Comparison of ENCODE assay signal across 1 cellular context in the genomic region with DNA sequence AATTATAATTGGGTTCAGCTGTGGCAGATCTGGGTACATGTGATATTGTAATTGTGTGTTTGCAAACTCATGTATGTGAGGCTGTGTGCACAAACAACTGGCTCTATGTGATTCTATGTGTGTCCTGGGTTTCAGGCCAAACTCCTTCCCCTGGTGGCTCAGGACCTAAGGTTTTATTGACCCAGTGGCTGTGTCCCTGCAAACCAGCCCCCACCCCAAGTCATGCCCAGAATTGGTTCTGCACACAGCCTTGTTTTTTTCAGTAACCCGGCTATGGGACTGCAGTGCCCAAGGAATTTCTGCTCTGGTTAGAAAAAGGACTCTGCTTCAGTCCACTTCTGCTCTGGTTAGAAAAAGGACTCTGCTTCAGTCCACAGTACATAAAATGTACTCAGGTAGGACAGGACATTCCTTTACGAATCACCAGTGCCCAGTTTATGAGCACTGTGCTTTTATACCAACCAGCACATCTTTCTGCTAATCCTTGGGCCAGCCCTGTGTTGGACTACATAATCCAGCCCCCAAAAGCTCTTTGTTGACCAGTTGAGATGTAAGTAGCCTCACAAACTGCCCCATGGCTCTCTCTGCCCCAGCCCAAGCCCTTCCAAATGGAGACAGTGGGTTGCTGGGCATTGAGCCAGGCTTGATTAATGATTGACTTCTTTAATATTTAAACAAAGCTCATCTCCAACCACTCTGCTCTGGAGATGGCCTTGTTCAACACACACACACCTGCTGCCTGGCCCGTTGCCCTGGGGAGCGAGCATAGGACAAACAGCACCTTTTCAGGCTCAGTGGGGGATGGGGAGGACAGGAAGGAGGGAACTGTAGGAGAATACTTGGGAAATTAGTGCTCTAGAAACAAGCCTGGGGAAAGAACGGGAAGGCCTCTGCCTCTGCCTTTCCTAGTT.
TF ChIP-seq lines count a peak whose summit lies in the region.

No MANE protein-coding gene starts in this region.

TF ChIP-seq in SK-N-SH treated with all-trans-retinoic acid at 6 μM for 48 hours, 23 proteins besides CTCF, POLR2A, EP300 and RAD21 (continued from another document):
- no peak for TF ChIP-seq CSRNP3 (CRISPR knock-in tag; IDR thresholded peaks at IDR 0.05)
- TF ChIP-seq CSDC2 (CRISPR knock-in tag; IDR thresholded peaks at IDR 0.05) = no peak
- TF ChIP-seq ZNF565 (CRISPR knock-in tag; conservative IDR thresholded peaks at IDR 0.05; ENCODE audit: low read depth) = no peak
- TF ChIP-seq TOX (CRISPR knock-in tag; IDR thresholded peaks at IDR 0.05; ENCODE audit: borderline replicate concordance) = no peak
- no peak for TF ChIP-seq ZFP30 (CRISPR knock-in tag; IDR thresholded peaks at IDR 0.05)
- TF ChIP-seq ESRRG (CRISPR knock-in tag; IDR thresholded peaks at IDR 0.05) = no peak
- TF ChIP-seq ZNF8 (CRISPR knock-in tag; IDR thresholded peaks at IDR 0.05) = no peak
- no peak for TF ChIP-seq ZNF70 (CRISPR knock-in tag; IDR thresholded peaks at IDR 0.05)
- no peak for TF ChIP-seq ISL1 (CRISPR knock-in tag; IDR thresholded peaks at IDR 0.05)
- TF ChIP-seq RARB (CRISPR knock-in tag; IDR thresholded peaks at IDR 0.05) = no peak
- TF ChIP-seq TCF4 (CRISPR knock-in tag; IDR thresholded peaks at IDR 0.05; ENCODE audit: borderline replicate concordance) = no peak
- no peak for TF ChIP-seq POU6F1 (CRISPR knock-in tag; IDR thresholded peaks at IDR 0.05; ENCODE audit: borderline replicate concordance, low read depth)
- TF ChIP-seq ZC3H10 (CRISPR knock-in tag; IDR thresholded peaks at IDR 0.05) = no peak
- TF ChIP-seq GLIS3 (CRISPR knock-in tag; IDR thresholded peaks at IDR 0.05) = no peak
